In the genomic region with DNA sequence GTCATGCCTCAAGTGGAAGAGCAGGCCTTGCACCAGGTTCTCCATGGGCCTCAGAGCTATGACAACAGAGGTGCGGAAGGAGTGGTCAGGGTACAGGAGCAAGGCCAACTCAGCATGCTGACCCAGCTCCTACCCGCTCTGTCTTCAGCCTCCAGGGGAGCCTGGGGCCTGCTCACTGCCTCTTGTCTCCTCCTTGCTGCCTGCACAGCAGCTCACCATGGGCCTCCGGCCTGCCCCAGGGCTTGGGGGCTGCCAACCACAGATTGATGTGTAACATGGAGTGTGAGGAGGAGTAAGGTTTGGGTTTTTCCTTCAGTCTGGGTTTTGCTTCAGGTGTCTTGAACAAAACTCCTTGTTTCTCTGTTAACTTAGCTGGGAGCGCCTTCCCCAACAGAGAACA, we compare ENCODE assay signal across 17 cellular contexts.
DNase-seq lines count a peak whose midpoint lies in the region; ATAC-seq and TF ChIP-seq lines count a peak whose summit lies in the region.
"Had no signal": no experiment of that assay in that cellular context is flagged by ENCODE, and none has a peak within 500 bp of the region (broad histone marks: within the 10 kb centered on the region; RNA-seq: fewer than 3 reads in every experiment).

No MANE protein-coding gene starts in this region.

- no peaks in the 10 kb centered on the region for H3K27me3 ChIP-seq in BLaER1
- no peaks in the 10 kb centered on the region for H3K27me3 ChIP-seq in osteoblast (ENCODE audit: insufficient read depth, low read length)

- H3K9me3 Mint-ChIP-seq in activated T-cell treated with anti-CD3 and anti-CD28 coated beads, Interleukin-2, amount 50 U/mL, for 24 hours: no peaks in the 10 kb centered on the region
- no peaks in the 10 kb centered on the region for H3K9me3 Mint-ChIP-seq in activated T-cell treated with anti-CD3 and anti-CD28 coated beads, Interleukin-2, amount 50 U/mL, for 4 hours
- H3K9me3 Mint-ChIP-seq: CD4-positive, alpha-beta T cell; CD8-positive, alpha-beta memory T cell had no signal

- no peak for TF ChIP-seq CTCF in osteoblast (IDR thresholded peaks at IDR 0.05; ENCODE audit: extremely low read depth, low read depth, low read length)

- peaks cover 87% of the 10 kb centered on the region for H3K36me3 Mint-ChIP-seq in activated T-cell treated with anti-CD3 and anti-CD28 coated beads, Interleukin-2, amount 50 U/mL, for 24 hours (ENCODE audit: low read depth)
- peaks cover 13% of the 10 kb centered on the region for H3K36me3 Mint-ChIP-seq in activated T-cell treated with anti-CD3 and anti-CD28 coated beads, Interleukin-2, amount 50 U/mL, for 4 hours (ENCODE audit: insufficient read depth)

- H3K4me3 Mint-ChIP-seq in activated T-cell treated with anti-CD3 and anti-CD28 coated beads, Interleukin-2, amount 50 U/mL, for 24 hours: no peak overlapping the region
- no peak overlapping the region for H3K4me3 Mint-ChIP-seq in activated T-cell treated with anti-CD3 and anti-CD28 coated beads, Interleukin-2, amount 50 U/mL, for 4 hours
- H3K4me3 Mint-ChIP-seq: CD14-positive monocyte; CD4-positive, alpha-beta T cell; CD8-positive, alpha-beta memory T cell had no signal

- peak overlapping the region; percentile 74; the same call in 1 of the 2 replicates for H3K9ac ChIP-seq in BLaER1

- no peak overlapping the region for H3K4me3 ChIP-seq in BLaER1
- no peak overlapping the region for H3K4me3 ChIP-seq in osteoblast (ENCODE audit: insufficient read depth, low read length)

- peaks cover 18% of the 10 kb centered on the region for H3K79me2 ChIP-seq in osteoblast (ENCODE audit: insufficient read depth, low read length)

- peak overlapping the region; percentile 33 for H3K27ac Mint-ChIP-seq in activated T-cell treated with anti-CD3 and anti-CD28 coated beads, Interleukin-2, amount 50 U/mL, for 24 hours
- H3K27ac Mint-ChIP-seq: CD4-positive, alpha-beta T cell had no signal

- peaks cover 94% of the 10 kb centered on the region for H3K4me1 ChIP-seq in BLaER1
- peaks cover 28% of the 10 kb centered on the region for H3K4me1 ChIP-seq in osteoblast (ENCODE audit: insufficient read depth, low read length)

- no peak for DNase-seq in activated T-cell treated with anti-CD3 and anti-CD28 coated beads, Interleukin-2, amount 50 U/mL, for 24 hours
- no peak for DNase-seq in activated T-cell treated with anti-CD3 and anti-CD28 coated beads, Interleukin-2, amount 50 U/mL, for 4 hours
- DNase-seq in ELF-1 (ENCODE audit: low read depth, low spot score) (peak; percentile 12), osteoblast (ENCODE audit: insufficient read length, low spot score, missing footprints) (peak; percentile 25), NCI-H345 treated with DMSO at 0.1 percent for 48 hours (lab: John Stamatoyannopoulos, UW; ENCODE audit: unreplicated experiment) (no peak)
- DNase-seq: 8988T; CD4-positive, alpha-beta T cell; CD8-positive, alpha-beta memory T cell; DMS 273 treated with DMSO at 0.1 percent for 48 hours; DMS79; EL; GF-D8; H7; HCEC 1CT had no signal

- H3K9me3 ChIP-seq in BLaER1 (no peaks in the 10 kb centered on the region), osteoblast (ENCODE audit: low read depth, low read length) (no peaks in the 10 kb centered on the region)

- no peaks in the 10 kb centered on the region for H3K27me3 Mint-ChIP-seq in activated T-cell treated with anti-CD3 and anti-CD28 coated beads, Interleukin-2, amount 50 U/mL, for 24 hours
- H3K27me3 Mint-ChIP-seq in activated T-cell treated with anti-CD3 and anti-CD28 coated beads, Interleukin-2, amount 50 U/mL, for 4 hours (ENCODE audit: low read depth): no peaks in the 10 kb centered on the region
- H3K27me3 Mint-ChIP-seq: CD4-positive, alpha-beta T cell; CD8-positive, alpha-beta memory T cell had no signal

- H3K36me3 ChIP-seq in BLaER1 (peaks cover 81% of the 10 kb centered on the region), osteoblast (ENCODE audit: insufficient read depth, low read length) (peaks cover 84% of the 10 kb centered on the region)

- H4K20me1 ChIP-seq in BLaER1 (peaks cover 74% of the 10 kb centered on the region), osteoblast (ENCODE audit: insufficient read depth, low read length) (peaks cover 55% of the 10 kb centered on the region)

- ATAC-seq in activated T-cell treated with anti-CD3 and anti-CD28 coated beads, Interleukin-2, amount 50 U/mL, for 4 hours: no peak
- ATAC-seq in GM19328 (IDR thresholded peaks at IDR 0.05; ENCODE audit: unreplicated experiment): no peak

- H3K4me2 ChIP-seq in BLaER1 (peak overlapping the region; percentile 89), osteoblast (ENCODE audit: insufficient read depth, low read length) (no peak overlapping the region)

- H3K27ac ChIP-seq in BLaER1: peak overlapping the region; percentile 83
- H3K27ac ChIP-seq in osteoblast (ENCODE audit: low read depth, low read length): no peak overlapping the region

- H3K4me1 Mint-ChIP-seq in activated T-cell treated with anti-CD3 and anti-CD28 coated beads, Interleukin-2, amount 50 U/mL, for 24 hours (ENCODE audit: low read depth): peaks cover 7% of the 10 kb centered on the region
- peaks cover 5% of the 10 kb centered on the region for H3K4me1 Mint-ChIP-seq in activated T-cell treated with anti-CD3 and anti-CD28 coated beads, Interleukin-2, amount 50 U/mL, for 4 hours (ENCODE audit: low read depth)

- no peak overlapping the region for H2AFZ ChIP-seq in osteoblast (ENCODE audit: low read length)

Comparison
In these comparisons a context has a peak if more than half of its experiments do, and no peak if none do; other contexts are left out.
1. DNase-seq: peak in ELF-1 (single experiment) and osteoblast (single experiment); none in activated T-cell treated with anti-CD3 and anti-CD28 coated beads, Interleukin-2, amount 50 U/mL, for 24 hours (single experiment), activated T-cell treated with anti-CD3 and anti-CD28 coated beads, Interleukin-2, amount 50 U/mL, for 4 hours (single experiment) and NCI-H345 treated with DMSO at 0.1 percent for 48 hours (single experiment).